In genomic region chr1:150925080-150925479, GRCh38 we compare ENCODE assay signal across 11 cellular contexts. TPM values are rescaled to one million over a fixed set of nuclear protein-coding genes. Genes with fewer than 3 reads are reported as not detected.
DNase-seq lines count a peak whose midpoint lies in the region; ATAC-seq and TF ChIP-seq lines count a peak whose summit lies in the region.
"Had no signal": no experiment of that assay in that cellular context is flagged by ENCODE, and none has a peak within 500 bp of the region (broad histone marks: within the 10 kb centered on the region; RNA-seq: fewer than 3 reads in every experiment).

No MANE protein-coding gene starts in this region.

- no peaks in the 10 kb centered on the region for H3K27me3 Mint-ChIP-seq in activated naive CD4-positive, alpha-beta T cell treated with anti-CD3 and anti-CD28 coated beads, Interleukin-2, amount 10 ng/mL, durations not matched to agents 7 days and 5 days

- intact Hi-C loops in left ventricle myocardium inferior (cut with micrococcal nuclease), result no loop called here
- intact Hi-C loops in Right ventricle myocardium superior (cut with DNase I), result loop anchor here (5.0 kb wide), 1 partner anchor 363 kb away; no protein-coding TSS in a partner anchor
- intact Hi-C loops in vagina (cut with DNase I), result loop anchor here (10.0 kb wide), 1 partner anchor 50 kb away; the partner anchor contains the start of gene ARNT

- H3K9me3 ChIP-seq in left ventricle myocardium inferior (replicated peaks), result no peaks in the 10 kb centered on the region
- no peaks in the 10 kb centered on the region for H3K9me3 ChIP-seq in mononuclear cell (ENCODE audit: low read depth, low read length)
- H3K9me3 ChIP-seq in vagina, result no peaks in the 10 kb centered on the region

- TF ChIP-seq CTCF in left ventricle myocardium inferior (IDR thresholded peaks at IDR 0.05; ENCODE audit: borderline replicate concordance) (no peak), vagina (IDR thresholded peaks at IDR 0.05) (no peak)

- H3K27me3 ChIP-seq in left ventricle myocardium inferior (ENCODE audit: low read depth) (no peaks in the 10 kb centered on the region), mononuclear cell (ENCODE audit: insufficient read depth, low read length) (no peaks in the 10 kb centered on the region), vagina (no peaks in the 10 kb centered on the region)

- H3K4me1 ChIP-seq in left ventricle myocardium inferior, result peaks cover 18% of the 10 kb centered on the region
- H3K4me1 ChIP-seq in mononuclear cell (ENCODE audit: insufficient read depth, low read length), result peaks cover 23% of the 10 kb centered on the region
- H3K4me1 ChIP-seq in vagina, result peaks cover 12% of the 10 kb centered on the region

- no peak for ATAC-seq in Right ventricle myocardium superior (ENCODE audit: poor library complexity)
- ATAC-seq in HG03045 (IDR thresholded peaks at IDR 0.05; ENCODE audit: unreplicated experiment), result no peak

- peaks cover 25% of the 10 kb centered on the region for H3K36me3 ChIP-seq in left ventricle myocardium inferior
- H3K36me3 ChIP-seq in vagina, result peaks cover 0 to 25% of the 10 kb centered on the region in 2 donors

- no peak for TF ChIP-seq POLR2A in vagina (IDR thresholded peaks at IDR 0.05)

- H3K9me3 Mint-ChIP-seq in activated naive CD4-positive, alpha-beta T cell treated with anti-CD3 and anti-CD28 coated beads, Interleukin-2, amount 10 ng/mL, durations not matched to agents 7 days and 5 days, result peaks cover 3% of the 10 kb centered on the region

- peak overlapping the region; percentile 87 for H3K27ac ChIP-seq in left ventricle myocardium inferior (replicated peaks)
- H3K27ac ChIP-seq in vagina, result peak overlapping the region; percentile 79

- CTCF ChIA-PET in activated naive CD4-positive, alpha-beta T cell treated with anti-CD3 and anti-CD28 coated beads, Interleukin-2, amount 10 ng/mL, durations not matched to agents 7 days and 5 days (lab: Charles Lee), result interaction anchor here (2.2 kb wide), 1 partner anchor 364 kb away, joined by 8 read pairs; no protein-coding TSS in a partner anchor

- H3K4me3 ChIP-seq in left ventricle myocardium inferior, result peak overlapping the region; percentile 86
- H3K4me3 ChIP-seq in mononuclear cell (ENCODE audit: low read length), result peak overlapping the region; percentile 84
- H3K4me3 ChIP-seq in vagina, result peak overlapping the region in 1 of 2 donors; percentile 72

- peaks cover 33% of the 10 kb centered on the region for H3K36me3 Mint-ChIP-seq in activated naive CD4-positive, alpha-beta T cell treated with anti-CD3 and anti-CD28 coated beads, Interleukin-2, amount 10 ng/mL, durations not matched to agents 7 days and 5 days

- peak overlapping the region; percentile 96 for H3K4me3 Mint-ChIP-seq in activated naive CD4-positive, alpha-beta T cell treated with anti-CD3 and anti-CD28 coated beads, Interleukin-2, amount 10 ng/mL, durations not matched to agents 7 days and 5 days

- H3K27ac Mint-ChIP-seq in activated naive CD4-positive, alpha-beta T cell treated with anti-CD3 and anti-CD28 coated beads, Interleukin-2, amount 10 ng/mL, durations not matched to agents 7 days and 5 days, result peak overlapping the region; percentile 94

- H3K4me1 Mint-ChIP-seq in activated naive CD4-positive, alpha-beta T cell treated with anti-CD3 and anti-CD28 coated beads, Interleukin-2, amount 10 ng/mL, durations not matched to agents 7 days and 5 days, result peaks cover 37% of the 10 kb centered on the region

- no peak for DNase-seq in left ventricle myocardium inferior
- DNase-seq in Right ventricle myocardium superior, result no peak
- DNase-seq in activated naive CD4-positive, alpha-beta T cell treated with anti-CD3 and anti-CD28 coated beads, Interleukin-2, amount 10 ng/mL, durations not matched to agents 7 days and 5 days, result peak; percentile 35
- no peak for DNase-seq in vagina (ENCODE audit: extremely low spot score in 2 of 2)
- DNase-seq in NOMO-1 (lab: John Stamatoyannopoulos, UW; ENCODE audit: unreplicated experiment in 2 of 2), result no peak
- DNase-seq in kidney tubule cell (ENCODE audit: low spot score), result no peak
- DNase-seq: COR-L47, KG1 had no signal

RNA-seq across cellular contexts. Expression of gene SETDB1, which starts 1.1 kb away (rescaled TPM):
- total RNA-seq in left ventricle myocardium inferior, result 17.2 TPM
- total RNA-seq in Right ventricle myocardium superior, result 15.7 TPM
- 47.3 TPM for total RNA-seq in mononuclear cell
- 51.1 TPM for total RNA-seq in vagina

RNA-seq across cellular contexts. Expression of gene CTXND2, which starts 38.1 kb away (rescaled TPM):
- not detected for total RNA-seq in left ventricle myocardium inferior
- total RNA-seq in Right ventricle myocardium superior, result not detected
- not detected for total RNA-seq in mononuclear cell
- total RNA-seq in vagina, result not detected
- total RNA-seq: myocyte had no signal

RNA-seq across cellular contexts. Expression of gene ARNT, which starts 48.7 kb away (rescaled TPM):
- total RNA-seq in left ventricle myocardium inferior (26.5 TPM), Right ventricle myocardium superior (26.2 TPM), mononuclear cell (38.5 TPM), vagina (71.5 TPM)

RNA-seq across cellular contexts. Expression of gene CERS2, which starts 49.6 kb away (rescaled TPM):
- total RNA-seq in left ventricle myocardium inferior, result 78.9 TPM
- total RNA-seq in Right ventricle myocardium superior, result 82.5 TPM
- 84.8 TPM for total RNA-seq in mononuclear cell
- total RNA-seq in vagina, result 86.4 TPM

RNA-seq across cellular contexts. Expression of gene ANXA9, which starts 57.0 kb away (rescaled TPM):
- 0.14 TPM for total RNA-seq in left ventricle myocardium inferior
- not detected for total RNA-seq in Right ventricle myocardium superior
- total RNA-seq in mononuclear cell, result 0.10 TPM
- total RNA-seq in vagina, result 0.49 TPM
- total RNA-seq: myocyte had no signal
